ENCODE assay signal across 12 cellular contexts in genomic region chr10:61994404-61995031, GRCh38.
DNase-seq lines count a peak whose midpoint lies in the region; ATAC-seq and TF ChIP-seq lines count a peak whose summit lies in the region.
"Had no signal": no experiment of that assay in that cellular context is flagged by ENCODE, and none has a peak within 500 bp of the region (broad histone marks: within the 10 kb centered on the region; RNA-seq: fewer than 3 reads in every experiment).

No MANE protein-coding gene starts in this region.

- intact Hi-C loops in PC-3 (cut with micrococcal nuclease) = no loop called here

- no peak overlapping the region for H3K9ac ChIP-seq in PC-3 (ENCODE audit: low read length)

- TF ChIP-seq CTCF in neural crest cell (conservative IDR thresholded peaks at IDR 0.05) = no peak
- TF ChIP-seq CTCF in PC-3 (conservative IDR thresholded peaks at IDR 0.05; ENCODE audit: low read depth, low read length) = no peak

- H3K9me3 Mint-ChIP-seq in CD4-positive, CD25-positive, alpha-beta regulatory T cell = no peaks in the 10 kb centered on the region
- H3K9me3 Mint-ChIP-seq in central memory CD8-positive, alpha-beta T cell = no peaks in the 10 kb centered on the region
- H3K9me3 Mint-ChIP-seq in neural crest cell = no peaks in the 10 kb centered on the region

- peak overlapping the region; percentile 84 to 98 (median 98) for H3K27ac Mint-ChIP-seq in CD4-positive, CD25-positive, alpha-beta regulatory T cell
- H3K27ac Mint-ChIP-seq in central memory CD8-positive, alpha-beta T cell (ENCODE audit: low read depth) = peak overlapping the region; percentile 88
- H3K27ac Mint-ChIP-seq in neural crest cell (ENCODE audit: unreplicated experiment) = peak overlapping the region; percentile 32

- H3K36me3 ChIP-seq in CD4-positive, CD25-positive, alpha-beta regulatory T cell (ENCODE audit: control insufficient read depth, insufficient read depth, low read length) = peaks cover 22% of the 10 kb centered on the region
- H3K36me3 ChIP-seq in PC-3 (ENCODE audit: low read depth, low read length) = no peaks in the 10 kb centered on the region

- no peaks in the 10 kb centered on the region for H3K27me3 Mint-ChIP-seq in CD4-positive, CD25-positive, alpha-beta regulatory T cell
- no peaks in the 10 kb centered on the region for H3K27me3 Mint-ChIP-seq in central memory CD8-positive, alpha-beta T cell
- no peaks in the 10 kb centered on the region for H3K27me3 Mint-ChIP-seq in neural crest cell (ENCODE audit: low read depth)

- H3K79me2 ChIP-seq in PC-3 (ENCODE audit: low read length) = no peaks in the 10 kb centered on the region

- no peaks in the 10 kb centered on the region for H3K27me3 ChIP-seq in CD4-positive, CD25-positive, alpha-beta regulatory T cell (ENCODE audit: control insufficient read depth, insufficient read depth, low read length)
- H3K27me3 ChIP-seq in PC-3 (ENCODE audit: low read length) = no peaks in the 10 kb centered on the region

- BruUV-seq in PC-3 (replicated peaks; lab: Mats Ljungman, UMichigan) = no TSS peak

- peaks cover 26 to 80% (median 64%) of the 10 kb centered on the region in 4 donors for H3K4me1 Mint-ChIP-seq in CD4-positive, CD25-positive, alpha-beta regulatory T cell
- H3K4me1 Mint-ChIP-seq in central memory CD8-positive, alpha-beta T cell = peaks cover 38% of the 10 kb centered on the region
- peaks cover 37% of the 10 kb centered on the region for H3K4me1 Mint-ChIP-seq in neural crest cell

- peak overlapping the region; percentile 87 for H3K4me3 ChIP-seq in CD4-positive, CD25-positive, alpha-beta regulatory T cell (ENCODE audit: low read depth, low read length)
- H3K4me3 ChIP-seq in PC-3 (ENCODE audit: low read length) = no peak overlapping the region

- no peak for DNase-seq in CD4-positive, CD25-positive, alpha-beta regulatory T cell
- DNase-seq in NCI-H1048 (lab: John Stamatoyannopoulos, UW) (peak; percentile 14), neural crest cell (ENCODE audit: low read depth, low spot score) (no peak), PC-3 (no peak), C1 segment of cervical spinal cord (lab: John Stamatoyannopoulos, UW) (no peak), HuH-7 (ENCODE audit: low spot score) (no peak)
- no peak for DNase-seq in central memory CD8-positive, alpha-beta T cell (ENCODE audit: low spot score in 2 of 2)
- DNase-seq: cerebellar nuclear complex; NCI-H524; stimulated activated CD8-positive, alpha-beta memory T cell treated with anti-CD3 and anti-CD28 coated beads, Interleukin-4, amount 100 ng/mL, for 48 hours had no signal

- peaks cover 50% of the 10 kb centered on the region for H3K4me1 ChIP-seq in CD4-positive, CD25-positive, alpha-beta regulatory T cell (ENCODE audit: control insufficient read depth, insufficient read depth, low read length, poor library complexity, severe bottlenecking)
- no peaks in the 10 kb centered on the region for H3K4me1 ChIP-seq in PC-3 (ENCODE audit: insufficient read depth, low read length)

- H3K36me3 Mint-ChIP-seq in CD4-positive, CD25-positive, alpha-beta regulatory T cell = peaks cover 46% of the 10 kb centered on the region
- H3K36me3 Mint-ChIP-seq in central memory CD8-positive, alpha-beta T cell (ENCODE audit: insufficient read depth) = peaks cover 12% of the 10 kb centered on the region
- no peaks in the 10 kb centered on the region for H3K36me3 Mint-ChIP-seq in neural crest cell (ENCODE audit: low read depth)

- no peaks in the 10 kb centered on the region for H3K9me2 ChIP-seq in PC-3 (replicated peaks; ENCODE audit: low read length)

- no peaks in the 10 kb centered on the region for H3F3A ChIP-seq in PC-3 (ENCODE audit: low read length, unreplicated experiment)

- H2AFZ ChIP-seq in PC-3 (ENCODE audit: low read length) = no peak overlapping the region

- H4K20me1 ChIP-seq in PC-3 (ENCODE audit: low read length) = no peaks in the 10 kb centered on the region

- no peak overlapping the region for H3K4me2 ChIP-seq in PC-3 (ENCODE audit: low read length)

- CTCF ChIA-PET in PC-3 (lab: Charles Lee) = interaction anchor here (0.6 kb wide), 1 partner anchor 91 kb away, joined by 3 read pairs; no protein-coding TSS in a partner anchor

- ATAC-seq in CD4-positive, CD25-positive, alpha-beta regulatory T cell (ENCODE audit: low read depth in 2 of 2) = no peak
- no peak for ATAC-seq in central memory CD8-positive, alpha-beta T cell (replicated peaks; ENCODE audit: extremely low read depth, poor library complexity, severe bottlenecking)
- ATAC-seq in PC-3 (no peak), GM21717 (IDR thresholded peaks at IDR 0.05; ENCODE audit: unreplicated experiment) (no peak)
- ATAC-seq: activated CD4-positive, CD25-positive, alpha-beta regulatory T cell treated with anti-CD3 and anti-CD28 coated beads, Interleukin-2, amount 50 U/mL, for 24 hours had no signal

- POLR2A ChIA-PET in PC-3 (lab: Charles Lee; ENCODE audit: unreplicated experiment) = no interaction called here

- H3K4me3 Mint-ChIP-seq in CD4-positive, CD25-positive, alpha-beta regulatory T cell = peak overlapping the region; percentile 22 to 90 (median 50)
- no peak overlapping the region for H3K4me3 Mint-ChIP-seq in central memory CD8-positive, alpha-beta T cell
- peak overlapping the region; percentile 58 for H3K4me3 Mint-ChIP-seq in neural crest cell

- H3K27ac ChIP-seq in CD4-positive, CD25-positive, alpha-beta regulatory T cell (ENCODE audit: insufficient read depth, low read length, poor library complexity, severe bottlenecking) = peak overlapping the region; percentile 92
- H3K27ac ChIP-seq in PC-3 (ENCODE audit: low read length) = no peak overlapping the region

- H3K9me3 ChIP-seq in CD4-positive, CD25-positive, alpha-beta regulatory T cell (ENCODE audit: control insufficient read depth in 2 of 2, low read length in 2 of 2) = no peaks in the 10 kb centered on the region
- H3K9me3 ChIP-seq in PC-3 (ENCODE audit: low read length) = no peaks in the 10 kb centered on the region

Comparison
In these comparisons a context has a peak if more than half of its experiments do, and no peak if none do; other contexts are left out.
1. H3K27ac Mint-ChIP-seq: peak in every context shown above with its lines; median percentile 98 in CD4-positive, CD25-positive, alpha-beta regulatory T cell; 88 in central memory CD8-positive, alpha-beta T cell; 32 in neural crest cell.